In genomic region chr1:153598309-153599172, GRCh38 we compare ENCODE assay signal across 1 cellular context.
TF ChIP-seq lines count a peak whose summit lies in the region.

No MANE protein-coding gene starts in this region.

TF ChIP-seq in GM23338, 12 proteins besides CTCF, POLR2A, EP300 and RAD21 (continued from another document):
- TF ChIP-seq ZNF462 (CRISPR knock-in tag; IDR thresholded peaks at IDR 0.05): peak; percentile 92
